ENCODE assay signal across 8 cellular contexts in the genomic region with DNA sequence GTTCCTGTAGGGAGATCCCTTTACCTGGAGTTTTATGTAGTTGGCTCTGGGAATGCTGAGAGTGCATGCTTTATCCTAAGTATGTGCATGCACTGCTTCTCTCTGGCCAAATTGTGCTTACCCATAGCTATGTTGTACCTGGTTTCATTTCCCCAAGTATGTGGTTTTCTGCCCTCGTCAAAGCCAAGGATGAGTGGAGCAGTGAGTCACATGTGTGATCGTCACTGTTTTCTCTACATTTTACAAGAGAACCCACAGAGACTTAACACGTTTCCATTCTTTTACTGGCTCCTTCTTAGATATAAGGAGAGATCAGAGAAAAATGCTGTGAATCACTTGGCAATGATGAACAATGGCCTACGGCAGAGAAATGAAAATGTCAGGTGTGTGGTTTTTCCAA. TPM values are rescaled to one million over a fixed set of nuclear protein-coding genes. Genes with fewer than 3 reads are reported as not detected.
DNase-seq lines count a peak whose midpoint lies in the region; ATAC-seq and TF ChIP-seq lines count a peak whose summit lies in the region.

No MANE protein-coding gene starts in this region.

- TF ChIP-seq CTCF in OCI-LY1 (IDR thresholded peaks at IDR 0.05; ENCODE audit: low read length): no peak
- TF ChIP-seq CTCF in foreskin keratinocyte (conservative IDR thresholded peaks at IDR 0.05): peak; percentile 65
- TF ChIP-seq CTCF in testis (IDR thresholded peaks at IDR 0.05): no peak

- 65 to 83% methylated on average over 4 of the region's 4 CpGs for WGBS in testis, 2 donors
- 80 to 85% methylated on average over 4 of the region's 4 CpGs for WGBS in aorta, 2 donors

- H3K9me3 ChIP-seq in OCI-LY1 (ENCODE audit: low read length): 0 out of 2 replicates have a peak, but pooled peaks cover 3% of the 10 kb centered on the region
- H3K9me3 ChIP-seq in testis: no peaks in the 10 kb centered on the region
- peaks cover 5% of the 10 kb centered on the region for H3K9me3 ChIP-seq in aorta (ENCODE audit: control insufficient read depth, low read length)

- peaks cover 22% of the 10 kb centered on the region for H3K27me3 Mint-ChIP-seq in activated CD4-positive, alpha-beta T cell treated with anti-CD3 and anti-CD28 coated beads for 36 hours

- H3K9me2 ChIP-seq in OCI-LY1 (ENCODE audit: low read depth, low read length): no peaks in the 10 kb centered on the region

- H3K4me3 Mint-ChIP-seq in activated CD4-positive, alpha-beta T cell treated with anti-CD3 and anti-CD28 coated beads for 36 hours: no peak overlapping the region

- CTCF ChIA-PET in activated CD4-positive, alpha-beta T cell treated with anti-CD3 and anti-CD28 coated beads for 36 hours (lab: Charles Lee): interaction anchor here (1.0 kb wide), 2 partner anchors 14 to 248 kb away, joined by 3 read pairs; no protein-coding TSS in a partner anchor

- no peak overlapping the region for H3K9ac ChIP-seq in OCI-LY1 (ENCODE audit: low read length)

- H3K27me3 ChIP-seq in OCI-LY1 (ENCODE audit: insufficient read depth, low read length) (no peaks in the 10 kb centered on the region), foreskin keratinocyte (no peaks in the 10 kb centered on the region), testis (no peaks in the 10 kb centered on the region), aorta (ENCODE audit: control insufficient read depth in 1 of 2, insufficient read depth in 2 of 2, low read length in 1 of 2) (no peaks in the 10 kb centered on the region)

- POLR2A ChIA-PET in activated CD4-positive, alpha-beta T cell treated with anti-CD3 and anti-CD28 coated beads for 36 hours (lab: Charles Lee): interaction anchor here (1.0 kb wide), 2 partner anchors 14 to 114 kb away, joined by 3 to 6 read pairs; no protein-coding TSS in a partner anchor

- H3K4me1 Mint-ChIP-seq in activated CD4-positive, alpha-beta T cell treated with anti-CD3 and anti-CD28 coated beads for 36 hours: peaks cover 30% of the 10 kb centered on the region

- H3K4me2 ChIP-seq in OCI-LY1 (ENCODE audit: low read length): no peak overlapping the region

- DNase-seq in activated CD4-positive, alpha-beta T cell treated with anti-CD3 and anti-CD28 coated beads for 36 hours: peak; percentile 71
- DNase-seq in activated CD4-positive, alpha-beta T cell treated with anti-CD3 and anti-CD28 coated beads, Interleukin-2, amount 50 U/mL, for 1 hour: no peak
- peak; percentile 99 to 100 for DNase-seq in foreskin keratinocyte
- no peak for DNase-seq in testis
- no peak for DNase-seq in HK-2 (ENCODE audit: unreplicated experiment)
- DNase-seq in aorta: no peak

- H3K27ac ChIP-seq in OCI-LY1 (ENCODE audit: low read depth, low read length, poor library complexity, severe bottlenecking) (peak overlapping the region; percentile 8), foreskin keratinocyte (peak overlapping the region; percentile 82), testis (no peak overlapping the region), aorta (ENCODE audit: low read depth in 1 of 2, low read length in 2 of 2) (no peak overlapping the region)

- no peaks in the 10 kb centered on the region for H3F3A ChIP-seq in OCI-LY1 (ENCODE audit: insufficient read depth, low read length)

- no peak overlapping the region for H2AFZ ChIP-seq in OCI-LY1 (ENCODE audit: low read length)

- peaks cover 4% of the 10 kb centered on the region for H3K9me3 Mint-ChIP-seq in activated CD4-positive, alpha-beta T cell treated with anti-CD3 and anti-CD28 coated beads for 36 hours (ENCODE audit: low read depth)

- H3K36me3 ChIP-seq in OCI-LY1 (ENCODE audit: insufficient read depth, low read length): no peaks in the 10 kb centered on the region
- no peaks in the 10 kb centered on the region for H3K36me3 ChIP-seq in testis (ENCODE audit: low read depth, missing control alignments)
- no peaks in the 10 kb centered on the region for H3K36me3 ChIP-seq in aorta (ENCODE audit: control insufficient read depth in 1 of 2, insufficient read depth in 2 of 2, low read length in 1 of 2)

- peak; percentile 90 for ATAC-seq in activated CD4-positive, alpha-beta T cell treated with anti-CD3 and anti-CD28 coated beads for 36 hours
- ATAC-seq in HG02943 (IDR thresholded peaks at IDR 0.05; ENCODE audit: low read depth, unreplicated experiment): peak; percentile 93
- ATAC-seq in foreskin keratinocyte: peak; percentile 98
- no peak for ATAC-seq in aorta (ENCODE audit: low FRiP score)

- H3K79me2 ChIP-seq in OCI-LY1 (ENCODE audit: insufficient read depth, low read length): no peaks in the 10 kb centered on the region

- no peak for TF ChIP-seq POLR2A in testis (IDR thresholded peaks at IDR 0.05)

- H3K4me3 ChIP-seq in OCI-LY1 (ENCODE audit: low read depth, low read length, poor library complexity, severe bottlenecking) (no peak overlapping the region), testis (no peak overlapping the region), aorta (ENCODE audit: low read length in 2 of 2) (no peak overlapping the region)

- peak overlapping the region; percentile 51 for H3K27ac Mint-ChIP-seq in activated CD4-positive, alpha-beta T cell treated with anti-CD3 and anti-CD28 coated beads for 36 hours

- peaks cover 10% of the 10 kb centered on the region for H3K4me1 ChIP-seq in OCI-LY1 (ENCODE audit: insufficient read depth, low read length, severe bottlenecking)
- H3K4me1 ChIP-seq in foreskin keratinocyte: peaks cover 16% of the 10 kb centered on the region
- H3K4me1 ChIP-seq in testis: peaks cover 9% of the 10 kb centered on the region
- no peaks in the 10 kb centered on the region for H3K4me1 ChIP-seq in aorta (ENCODE audit: control insufficient read depth in 1 of 2, insufficient read depth in 2 of 2, low read length in 2 of 2)

- no peaks in the 10 kb centered on the region for H4K20me1 ChIP-seq in OCI-LY1 (ENCODE audit: insufficient read depth, low read length)

- intact Hi-C loops in activated CD4-positive, alpha-beta T cell treated with anti-CD3 and anti-CD28 coated beads for 36 hours (cut with DNase I, micrococcal nuclease): loop anchor here (1.0 to 10.0 kb wide), 8 partner anchors 14 to 1878 kb away; a partner anchor contains a TSS
- intact Hi-C loops in testis (cut with DNase I; ENCODE audit: low total_unique reads) (no loop called here), aorta (cut with DNase I) (no loop called here)

- H3K36me3 Mint-ChIP-seq in activated CD4-positive, alpha-beta T cell treated with anti-CD3 and anti-CD28 coated beads for 36 hours (ENCODE audit: low read depth): no peaks in the 10 kb centered on the region

RNA-seq across cellular contexts. Expression of a gene that starts 42.0 kb away (rescaled TPM):
- total RNA-seq in activated CD4-positive, alpha-beta T cell treated with anti-CD3 and anti-CD28 coated beads for 36 hours: 10 to 100 TPM; 19.2 to 26.7 TPM
- total RNA-seq in foreskin keratinocyte (26.4 and 28.3 TPM in 2 replicates), testis (10 to 100 TPM; 51.4 to 56.4 TPM), aorta (10 to 100 TPM; 40.8 to 66.5 TPM)
- polyA plus RNA-seq in foreskin keratinocyte (3.2 and 3.5 TPM in 2 replicates), testis (ENCODE audit: insufficient read depth, low read depth, low replicate concordance) (27.2 TPM), aorta (1 to 10 TPM; 2.4 to 9.0 TPM)

Comparison
In these comparisons a context has a peak if more than half of its experiments do, and no peak if none do; other contexts are left out.
1. DNase-seq: peak in activated CD4-positive, alpha-beta T cell treated with anti-CD3 and anti-CD28 coated beads for 36 hours (single experiment) and foreskin keratinocyte (2 of 2); none in activated CD4-positive, alpha-beta T cell treated with anti-CD3 and anti-CD28 coated beads, Interleukin-2, amount 50 U/mL, for 1 hour (single experiment), testis (single experiment), HK-2 (single experiment) and aorta (0 of 2).
2. H3K27ac ChIP-seq: peak in OCI-LY1 (single experiment) and foreskin keratinocyte (single experiment); none in testis (0 of 2) and aorta (0 of 2).
3. intact Hi-C loops: an anchor here in activated CD4-positive, alpha-beta T cell treated with anti-CD3 and anti-CD28 coated beads for 36 hours (1.0 to 10.0 kb wide); none called in testis and aorta.